In the genomic region with DNA sequence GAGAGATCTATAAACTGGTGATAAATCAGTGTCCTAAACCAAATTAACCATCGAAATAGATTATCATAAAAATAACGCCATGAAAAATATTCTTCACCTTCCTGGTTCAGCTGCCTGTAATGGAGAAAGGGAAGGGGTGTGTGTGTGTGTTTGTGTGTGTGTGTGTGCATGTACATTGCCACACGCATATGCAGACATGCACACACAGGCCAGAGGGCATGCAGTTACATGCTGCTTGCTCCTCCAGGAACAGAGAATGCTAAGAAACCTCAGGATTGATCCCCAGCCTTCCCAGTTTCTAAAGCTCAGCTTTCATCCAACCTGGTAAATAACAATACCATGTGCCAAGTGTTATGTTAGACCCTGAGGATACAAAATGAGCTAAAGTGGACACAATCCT, we compare ENCODE assay signal across 13 cellular contexts.
DNase-seq lines count a peak whose midpoint lies in the region; ATAC-seq, FAIRE-seq and TF ChIP-seq lines count a peak whose summit lies in the region.
"Had no signal": no experiment of that assay in that cellular context is flagged by ENCODE, and none has a peak within 500 bp of the region (broad histone marks: within the 10 kb centered on the region; RNA-seq: fewer than 3 reads in every experiment).

No MANE protein-coding gene starts in this region.

- H4K5ac ChIP-seq in H1 (ENCODE audit: insufficient read length, low read depth, low read length): no peak overlapping the region

- no peak overlapping the region for H2AK5ac ChIP-seq in H1 (ENCODE audit: low read depth, low read length)

- H3K4ac ChIP-seq in H1 (replicated peaks; ENCODE audit: insufficient read length, low read depth, low read length): no peak overlapping the region

- peaks cover 29% of the 10 kb centered on the region for H3K4me1 ChIP-seq in RWPE2 (ENCODE audit: insufficient read depth, poor library complexity, severe bottlenecking)
- H3K4me1 ChIP-seq in H1 (replicated peaks in 1 of 4; ENCODE audit: control insufficient read depth in 3 of 4, insufficient read depth in 4 of 4, low read length in 3 of 4): peaks cover 0 to 6% (median 0%) of the 10 kb centered on the region in 4 experiments; a peak in 2 of 7 replicates
- H3K4me1 ChIP-seq in heart right ventricle: peaks cover 0 to 11% (median 0%) of the 10 kb centered on the region in 9 donors

- no peaks in the 10 kb centered on the region; the same call in 1 of the 2 replicates for H3K79me1 ChIP-seq in H1 (ENCODE audit: low read depth, low read length)

- H4K91ac ChIP-seq in H1 (replicated peaks; ENCODE audit: insufficient read length, low read length): no peak overlapping the region

- H3K9me3 ChIP-seq in RWPE2 (ENCODE audit: severe bottlenecking): no peaks in the 10 kb centered on the region
- no peaks in the 10 kb centered on the region for H3K9me3 ChIP-seq in H1 (ENCODE audit: insufficient read depth in 2 of 2, low read depth in 1 of 2, low read length in 1 of 2)
- H3K9me3 ChIP-seq in heart right ventricle: peaks cover 0 to 6% (median 0%) of the 10 kb centered on the region in 11 donors
- peaks cover 4% of the 10 kb centered on the region for H3K9me3 ChIP-seq in WERI-Rb-1 (ENCODE audit: severe bottlenecking)

- H3K18ac ChIP-seq in H1 (ENCODE audit: extremely low read depth, low read length): no peak overlapping the region

- no peak overlapping the region for H3K9ac ChIP-seq in H1 (replicated peaks in 1 of 4; ENCODE audit: extremely low read depth in 1 of 4, low read depth in 3 of 4, low read length in 3 of 4)

- H2BK15ac ChIP-seq in H1 (ENCODE audit: low read length): no peak overlapping the region

- no peak overlapping the region for H2AFZ ChIP-seq in H1 (ENCODE audit: low read length)

- TF ChIP-seq RAD21 in H1 (IDR thresholded peaks at IDR 0.05 in 1 of 2, conservative IDR thresholded peaks at IDR 0.05 in 1 of 2; ENCODE audit: low read depth in 2 of 2, low read length in 2 of 2): no peak

- H4K8ac ChIP-seq in H1 (ENCODE audit: extremely low read depth, insufficient read depth, low read length): no peak overlapping the region

- WGBS in H1 (ENCODE audit: extremely low coverage in 1 of 2, insufficient coverage in 1 of 2, insufficient read length in 1 of 2, insufficient replicate concordance in 2 of 2, low coverage in 1 of 2, low lambda C conversion rate in 2 of 2, missing lambda C conversion rate in 1 of 2), 2 experiments: 54% methylated on average over 3 of the region's 3 CpGs; no CpG with 5 or more reads in 1 of the 2 experiments
- WGBS in heart right ventricle, 2 donors: 64 to 79% methylated on average over 3 of the region's 3 CpGs

- H2BK5ac ChIP-seq in H1 (ENCODE audit: low read depth, low read length): no peak overlapping the region

- H4K20me1 ChIP-seq in H1 (replicated peaks in 1 of 2; ENCODE audit: control insufficient read depth in 1 of 2, insufficient read depth in 2 of 2, low read length in 2 of 2): no peaks in the 10 kb centered on the region

- POLR2A ChIA-PET in H1 (lab: Charles Lee; ENCODE audit: partially characterized antibody): no interaction called here

- no peaks in the 10 kb centered on the region for H3K79me2 ChIP-seq in H1 (ENCODE audit: control insufficient read depth in 1 of 2, insufficient read depth in 2 of 2, low read length in 2 of 2)

- TF ChIP-seq EP300 in H1 (IDR thresholded peaks at IDR 0.05; ENCODE audit: borderline replicate concordance in 1 of 2, low read depth in 2 of 2, low read length in 2 of 2): no peak

- H3K27ac ChIP-seq in RWPE2 (ENCODE audit: poor library complexity, severe bottlenecking) (peak overlapping the region; percentile 95), H1 (ENCODE audit: low read depth, low read length) (no peak overlapping the region), heart right ventricle (no peak overlapping the region), WERI-Rb-1 (no peak overlapping the region)

- H3K14ac ChIP-seq in H1 (ENCODE audit: insufficient read length): no peak overlapping the region

- H3K23me2 ChIP-seq in H1 (ENCODE audit: low read depth, low read length): no peaks in the 10 kb centered on the region

- H3K4me3 ChIP-seq in RWPE2 (ENCODE audit: severe bottlenecking): no peak overlapping the region
- H3K4me3 ChIP-seq in H1 (ENCODE audit: extremely low read depth in 1 of 4, insufficient read depth in 2 of 4, low read depth in 3 of 4, low read length in 4 of 4): no peak overlapping the region
- no peak overlapping the region for H3K4me3 ChIP-seq in heart right ventricle
- H3K4me3 ChIP-seq in WERI-Rb-1 (ENCODE audit: low read depth, low read length): no peak overlapping the region
- H3K4me3 ChIP-seq: GM12878 had no signal

- no peak for TF ChIP-seq CTCF in RWPE2 (IDR thresholded peaks at IDR 0.05; ENCODE audit: poor library complexity, severe bottlenecking)
- no peak for TF ChIP-seq CTCF in H1 (IDR thresholded peaks at IDR 0.05; ENCODE audit: control extremely low read depth in 1 of 3, insufficient read depth in 1 of 3, low read depth in 1 of 3, low read length in 3 of 3)
- no peak for TF ChIP-seq CTCF in heart right ventricle (IDR thresholded peaks at IDR 0.05)
- TF ChIP-seq CTCF in WERI-Rb-1 (IDR thresholded peaks at IDR 0.05; ENCODE audit: low read depth, low read length): no peak

- H2BK20ac ChIP-seq in H1 (ENCODE audit: low read length): no peak overlapping the region

- FAIRE-seq in H1 (lab: Jason Lieb, UNC): no peak
- FAIRE-seq in RCC 7860 (lab: Jason Lieb, UNC): no peak
- FAIRE-seq: A204.1 had no signal

- ATAC-seq in RWPE2 (ENCODE audit: low read depth) (no peak), left colon (peak; percentile 75), Right ventricle myocardium superior (ENCODE audit: poor library complexity) (no peak), heart right ventricle (no peak)

- H3K27me3 ChIP-seq in RWPE2 (ENCODE audit: insufficient read depth, poor library complexity, severe bottlenecking): no peaks in the 10 kb centered on the region
- H3K27me3 ChIP-seq in H1 (replicated peaks in 1 of 4; ENCODE audit: control insufficient read depth in 3 of 4, extremely low read depth in 1 of 4, insufficient read depth in 3 of 4, low read length in 3 of 4): no peaks in the 10 kb centered on the region
- no peaks in the 10 kb centered on the region for H3K27me3 ChIP-seq in heart right ventricle
- H3K27me3 ChIP-seq in WERI-Rb-1 (ENCODE audit: insufficient read depth, low read depth, severe bottlenecking): no peaks in the 10 kb centered on the region

- no peak overlapping the region for H3K4me2 ChIP-seq in H1 (ENCODE audit: insufficient read depth in 1 of 2, low read depth in 2 of 2, low read length in 2 of 2)

- no peak overlapping the region for H2BK12ac ChIP-seq in H1 (ENCODE audit: low read depth, low read length)

- no peak for DNase-seq in RWPE2 (ENCODE audit: low spot score)
- DNase-seq in H1 (ENCODE audit: low read depth in 1 of 2, low spot score in 2 of 2): no peak
- no peak for DNase-seq in left colon
- DNase-seq in Right ventricle myocardium superior: no peak
- DNase-seq in heart right ventricle: no peak
- DNase-seq in WERI-Rb-1: no peak
- DNase-seq in RCC 7860 (ENCODE audit: low spot score): no peak
- DNase-seq: C1 segment of cervical spinal cord; CD4-positive, alpha-beta T cell; DMS79; H7 had no signal

- peak overlapping the region; percentile 92 for H3K23ac ChIP-seq in H1 (ENCODE audit: insufficient read length)

- CTCF ChIA-PET in H1 (lab: Charles Lee; ENCODE audit: partially characterized antibody): interaction anchor here (0.6 to 1.7 kb wide), 5 partner anchors 19 to 1509 kb away, joined by 3 to 6 read pairs (median 3); no protein-coding TSS in a partner anchor

- H3K36me3 ChIP-seq in RWPE2 (ENCODE audit: low read depth) (no peaks in the 10 kb centered on the region), H1 (ENCODE audit: control insufficient read depth in 2 of 4, insufficient read depth in 4 of 4, low read length in 3 of 4) (no peaks in the 10 kb centered on the region), heart right ventricle (no peaks in the 10 kb centered on the region), WERI-Rb-1 (no peaks in the 10 kb centered on the region)

- intact Hi-C loops in left colon (cut with DNase I, micrococcal nuclease): no loop called here
- intact Hi-C loops in Right ventricle myocardium superior (cut with DNase I): loop anchor here (10.0 kb wide), 2 partner anchors 126 to 266 kb away; a partner anchor contains a TSS
- intact Hi-C loops in heart right ventricle (cut with DNase I): loop anchor here in 6 of 10 donors (10.0 kb wide), 6 partner anchors 86 to 1646 kb away; no protein-coding TSS in a partner anchor

- H3K56ac ChIP-seq in H1 (replicated peaks; ENCODE audit: insufficient read length, low read depth, low read length): no peak overlapping the region

- TF ChIP-seq POLR2A in H1 (IDR thresholded peaks at IDR 0.05; ENCODE audit: control extremely low read depth in 1 of 2, low read depth in 2 of 2, low read length in 2 of 2): no peak

- no peak overlapping the region for H2BK120ac ChIP-seq in H1 (replicated peaks; ENCODE audit: low read depth, low read length)

TF ChIP-seq in H1, 55 proteins besides CTCF, POLR2A, EP300 and RAD21 (continues in another document):
- TF ChIP-seq YY1 (IDR thresholded peaks at IDR 0.05; ENCODE audit: low read depth, low read length) (no peak), PHF8 (conservative IDR thresholded peaks at IDR 0.05; ENCODE audit: low read depth, low read length) (no peak), TBP (IDR thresholded peaks at IDR 0.05; ENCODE audit: low read depth, low read length) (no peak), RNF2 (IDR thresholded peaks at IDR 0.05; ENCODE audit: borderline replicate concordance, low read depth, low read length, missing control alignments, poor library complexity, severe bottlenecking) (no peak), BCL11A (IDR thresholded peaks at IDR 0.05; ENCODE audit: low read depth in 2 of 2, low read length in 2 of 2) (no peak), SUZ12 (IDR thresholded peaks at IDR 0.05; ENCODE audit: low read length) (no peak), SP1 (IDR thresholded peaks at IDR 0.05; ENCODE audit: low read depth, low read length) (no peak), FOSL1 (IDR thresholded peaks at IDR 0.05; ENCODE audit: insufficient read depth, low read depth, low read length) (no peak), SP2 (IDR thresholded peaks at IDR 0.05; ENCODE audit: low read length) (no peak), SRF (IDR thresholded peaks at IDR 0.05; ENCODE audit: low read depth, low read length) (no peak), TAF1 (IDR thresholded peaks at IDR 0.05; ENCODE audit: low read depth, low read length) (no peak), POU5F1 (IDR thresholded peaks at IDR 0.05; ENCODE audit: low read depth, low read length) (no peak), SP4 (IDR thresholded peaks at IDR 0.05; ENCODE audit: low read length) (no peak)
- TF ChIP-seq, protein P1, sequence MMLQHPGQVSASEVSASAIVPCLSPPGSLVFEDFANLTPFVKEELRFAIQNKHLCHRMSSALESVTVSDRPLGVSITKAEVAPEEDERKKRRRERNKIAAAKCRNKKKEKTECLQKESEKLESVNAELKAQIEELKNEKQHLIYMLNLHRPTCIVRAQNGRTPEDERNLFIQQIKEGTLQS (IDR thresholded peaks at IDR 0.05; ENCODE audit: insufficient read depth, low read depth, low read length): no peak

Comparison
In these comparisons a context has a peak if more than half of its experiments do, and no peak if none do; other contexts are left out.
1. intact Hi-C loops: an anchor here in Right ventricle myocardium superior (10.0 kb wide) and heart right ventricle (10.0 kb wide); none called in left colon.